Comparison of ENCODE assay signal across 8 cellular contexts in the genomic region with DNA sequence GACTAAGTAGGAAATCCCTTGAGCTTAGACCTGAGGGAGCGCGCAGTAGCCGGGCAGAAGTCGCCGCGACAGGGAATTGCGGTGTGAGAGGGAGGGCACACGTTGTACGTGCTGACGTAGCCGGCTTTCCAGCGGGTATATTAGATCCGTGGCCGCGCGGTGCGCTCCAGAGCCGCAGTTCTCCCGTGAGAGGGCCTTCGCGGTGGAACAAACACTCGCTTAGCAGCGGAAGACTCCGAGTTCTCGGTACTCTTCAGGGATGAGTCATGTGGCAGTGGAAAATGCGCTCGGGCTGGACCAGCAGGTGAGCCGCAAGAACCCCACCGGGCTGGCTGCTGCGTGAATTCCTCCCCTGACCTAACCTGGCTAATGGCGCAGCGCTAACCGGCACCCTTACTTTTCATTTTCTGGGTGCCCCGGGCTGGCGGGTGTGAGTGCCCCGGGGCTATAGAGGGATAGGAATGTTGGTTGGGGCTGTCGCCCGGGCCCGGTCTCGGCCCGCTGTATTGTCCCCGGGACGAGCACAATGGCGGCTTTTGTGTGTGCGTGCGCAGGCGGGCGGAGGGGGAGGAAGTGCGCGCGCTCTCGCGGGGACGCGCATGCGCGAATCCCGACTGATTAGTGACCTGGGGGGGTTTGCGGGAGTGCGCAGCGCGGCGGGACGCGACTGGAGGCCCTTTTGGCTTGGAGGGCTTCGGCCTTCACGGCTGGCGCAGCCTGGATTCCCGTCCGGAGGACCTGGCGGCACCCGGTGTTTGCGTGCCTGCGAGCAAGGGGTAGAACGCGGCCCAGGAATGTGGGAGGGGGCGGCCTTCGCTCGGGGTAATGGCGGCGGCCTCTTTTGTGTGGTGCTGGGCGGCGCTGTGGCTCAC. TPM values are rescaled to one million over a fixed set of nuclear protein-coding genes. Genes with fewer than 3 reads are reported as not detected.
DNase-seq lines count a peak whose midpoint lies in the region; ATAC-seq and TF ChIP-seq lines count a peak whose summit lies in the region.

A gene (plus strand): TSS at position 169 of the 872 bp plus-strand sequence. CDS start 91 bp downstream, at position 260.

- no peak for TF ChIP-seq CTCF in RWPE1 (conservative IDR thresholded peaks at IDR 0.05; ENCODE audit: low read depth)
- TF ChIP-seq CTCF in fibroblast of villous mesenchyme (IDR thresholded peaks at IDR 0.05; ENCODE audit: insufficient read depth, low read depth, low read length) = peak; percentile 23
- TF ChIP-seq CTCF in neural progenitor cell (IDR thresholded peaks at IDR 0.05) = peak; percentile 19

- no peaks in the 10 kb centered on the region for H3K9me3 ChIP-seq in neural progenitor cell (ENCODE audit: low read depth)

- H3K4me3 ChIP-seq in fibroblast of villous mesenchyme (ENCODE audit: low read depth, low read length) (peak within 1 kb of the TSS; percentile 96), neural progenitor cell (peak within 1 kb of the TSS; percentile 84)

- peak within 1 kb of the TSS; percentile 94 for H3K4me3 Mint-ChIP-seq in neural progenitor cell

- peaks cover 18% of the 10 kb centered on the region for H3K4me1 ChIP-seq in neural progenitor cell

- H3K27ac Mint-ChIP-seq in neural progenitor cell = peak within 1 kb of the TSS; percentile 100

- CTCF ChIA-PET in RWPE1 (lab: Yijun Ruan, JAX) = no interaction called here

- peaks cover 4% of the 10 kb centered on the region for H3K36me3 ChIP-seq in neural progenitor cell

- H2AFZ ChIP-seq in neural progenitor cell (replicated peaks) = peak within 1 kb of the TSS; percentile 55

- POLR2A ChIA-PET in RWPE1 (lab: Yijun Ruan, JAX; ENCODE audit: low non-redundant PET) = interaction anchor here (0.6 kb wide), 1 partner anchor 39 kb away, joined by 3 read pairs; no protein-coding TSS in a partner anchor

- peak; percentile 53 for DNase-seq in DMS79 (lab: John Stamatoyannopoulos, UW)
- DNase-seq in KBM-7 = peak; percentile 94
- peak; percentile 71 for DNase-seq in RWPE1 (ENCODE audit: low spot score)
- peak; percentile 80 for DNase-seq in activated gamma-delta T cell (lab: John Stamatoyannopoulos, UW)
- peak; percentile 90 for DNase-seq in fibroblast of villous mesenchyme (ENCODE audit: low read depth)
- DNase-seq in neural progenitor cell (ENCODE audit: low spot score) = peak; percentile 88
- DNase-seq in stromal cell of bone marrow (ENCODE audit: low read depth) = peak; percentile 69

- peak within 1 kb of the TSS; percentile 87 for H3K4me2 ChIP-seq in neural progenitor cell

- H3F3A ChIP-seq in neural progenitor cell (ENCODE audit: low read depth) = peaks cover 27% of the 10 kb centered on the region

- peaks cover 16% of the 10 kb centered on the region for H3K4me1 Mint-ChIP-seq in neural progenitor cell

- peaks cover 3% of the 10 kb centered on the region for H3K9me3 Mint-ChIP-seq in neural progenitor cell

- in situ Hi-C loops in KBM-7 (cut with MboI; ENCODE audit: low pct_unique_long_range_greater_than_20kb, low sequenced_read_pairs) = no loop called here

- peaks cover 5% of the 10 kb centered on the region for H3K36me3 Mint-ChIP-seq in neural progenitor cell

- no peaks in the 10 kb centered on the region for H3K27me3 ChIP-seq in neural progenitor cell

- H3K27ac ChIP-seq in RWPE1 (peak within 1 kb of the TSS; percentile 98), neural progenitor cell (peak within 1 kb of the TSS; percentile 99)

- H3K27me3 Mint-ChIP-seq in neural progenitor cell (ENCODE audit: insufficient read depth, low read depth) = peaks cover 12% of the 10 kb centered on the region

- peak within 1 kb of the TSS; percentile 97 for H3K9ac ChIP-seq in neural progenitor cell

- peaks cover 70% of the 10 kb centered on the region for H3K79me2 ChIP-seq in neural progenitor cell (ENCODE audit: low read depth)

- H4K20me1 ChIP-seq in neural progenitor cell (ENCODE audit: low read depth) = peaks cover 48% of the 10 kb centered on the region

- ATAC-seq in GM21619 (IDR thresholded peaks at IDR 0.05; ENCODE audit: unreplicated experiment) = peak; percentile 48

RNA-seq across cellular contexts. Expression of the gene that starts here (rescaled TPM):
- total RNA-seq in fibroblast of villous mesenchyme (186 and 270 TPM in 2 replicates), neural progenitor cell (ENCODE audit: low replicate concordance) (216 and 264 TPM in 2 replicates)

Comparison
In these comparisons a context has a peak if more than half of its experiments do, and no peak if none do; other contexts are left out.
1. Peak in every context shown above with its lines: DNase-seq, ATAC-seq, H3K4me3 ChIP-seq and H3K27ac ChIP-seq.